11 cellular contexts compared by ENCODE assay signal in genomic region chr1:16019580-16020277, GRCh38. TPM values are rescaled to one million over a fixed set of nuclear protein-coding genes. Genes with fewer than 3 reads are reported as not detected.
DNase-seq lines count a peak whose midpoint lies in the region; ATAC-seq, FAIRE-seq and TF ChIP-seq lines count a peak whose summit lies in the region.
"Had no signal": no experiment of that assay in that cellular context is flagged by ENCODE, and none has a peak within 500 bp of the region (broad histone marks: within the 10 kb centered on the region; RNA-seq: fewer than 3 reads in every experiment).

No MANE protein-coding gene starts in this region.

- no peak overlapping the region for H3K4me2 ChIP-seq in MM.1S (ENCODE audit: low read depth, low read length)

- H3K36me3 ChIP-seq in adipocyte (ENCODE audit: control insufficient read depth, insufficient read depth, low read length, severe bottlenecking) (no peaks in the 10 kb centered on the region), right atrium auricular region (peaks cover 27% of the 10 kb centered on the region), sigmoid colon (no peaks in the 10 kb centered on the region), small intestine (ENCODE audit: control insufficient read depth in 2 of 2, insufficient read depth in 2 of 2, low read length in 2 of 2) (no peaks in the 10 kb centered on the region), MM.1S (replicated peaks; ENCODE audit: insufficient read depth, low read length) (no peaks in the 10 kb centered on the region)

- no peak overlapping the region for H2AFZ ChIP-seq in MM.1S (ENCODE audit: low read length)

- no peak for FAIRE-seq in small intestine (lab: Jason Lieb, UNC)

- intact Hi-C loops in sigmoid colon (cut with DNase I), result no loop called here

- ATAC-seq in GM21576 (IDR thresholded peaks at IDR 0.05; ENCODE audit: unreplicated experiment) (no peak), GM18870 (IDR thresholded peaks at IDR 0.05; ENCODE audit: unreplicated experiment) (no peak)

- peak; percentile 49 for DNase-seq in DMS79 (lab: John Stamatoyannopoulos, UW)
- DNase-seq in adipocyte (ENCODE audit: low read depth), result peak; percentile 59
- no peak for DNase-seq in right atrium auricular region (ENCODE audit: low spot score)
- peak; percentile 82 for DNase-seq in sigmoid colon
- DNase-seq in small intestine, result no peak
- no peak for DNase-seq in MM.1S
- DNase-seq: NCI-H345 had no signal

- H3K4me1 ChIP-seq in adipocyte (ENCODE audit: control insufficient read depth, insufficient read depth, low read length) (peaks cover 53% of the 10 kb centered on the region), right atrium auricular region (peaks cover 0 to 47% of the 10 kb centered on the region in 2 donors), sigmoid colon (peaks cover 3 to 70% (median 55%) of the 10 kb centered on the region in 4 donors), small intestine (ENCODE audit: control insufficient read depth in 2 of 2, insufficient read depth in 1 of 2, low read depth in 1 of 2, low read length in 1 of 2) (no peaks in the 10 kb centered on the region), MM.1S (ENCODE audit: low read length) (no peaks in the 10 kb centered on the region)

- 73 to 87% methylated on average over 11 of the region's 11 CpGs for WGBS in sigmoid colon, 2 donors
- 67 to 94% (median 84%) methylated on average over 10 to 11 of the region's 11 CpGs for WGBS in small intestine, 3 donors

- peak overlapping the region; percentile 90 for H3K9ac ChIP-seq in adipocyte (ENCODE audit: low read length)
- no peak overlapping the region for H3K9ac ChIP-seq in MM.1S (ENCODE audit: low read length)

- H3K27me3 ChIP-seq in adipocyte (replicated peaks; ENCODE audit: control insufficient read depth, insufficient read depth, low read length) (peaks cover 4% of the 10 kb centered on the region), right atrium auricular region (no peaks in the 10 kb centered on the region), sigmoid colon (no peaks in the 10 kb centered on the region), small intestine (ENCODE audit: control insufficient read depth in 2 of 2, insufficient read depth in 2 of 2, low read length in 2 of 2) (no peaks in the 10 kb centered on the region), MM.1S (replicated peaks; ENCODE audit: insufficient read depth, low read length) (peaks cover 74% of the 10 kb centered on the region)

- no peak for TF ChIP-seq POLR2A in sigmoid colon (IDR thresholded peaks at IDR 0.05)

- H3K9me2 ChIP-seq in MM.1S (replicated peaks; ENCODE audit: insufficient read depth, low read length), result no peaks in the 10 kb centered on the region

- no peaks in the 10 kb centered on the region for H4K20me1 ChIP-seq in MM.1S (ENCODE audit: insufficient read depth, low read length)

- no peak for TF ChIP-seq CTCF in right atrium auricular region (IDR thresholded peaks at IDR 0.05)
- no peak for TF ChIP-seq CTCF in sigmoid colon (IDR thresholded peaks at IDR 0.05)
- TF ChIP-seq CTCF in MM.1S (IDR thresholded peaks at IDR 0.05; ENCODE audit: low read length), result no peak

- TF ChIP-seq EP300 in sigmoid colon (IDR thresholded peaks at IDR 0.05), result no peak

- H3K9me3 ChIP-seq in adipocyte (ENCODE audit: control insufficient read depth, low read length) (no peaks in the 10 kb centered on the region), right atrium auricular region (no peaks in the 10 kb centered on the region), sigmoid colon (no peaks in the 10 kb centered on the region), small intestine (ENCODE audit: control insufficient read depth, low read depth) (no peaks in the 10 kb centered on the region), MM.1S (replicated peaks; ENCODE audit: insufficient read depth, low read length) (no peaks in the 10 kb centered on the region)

- no peaks in the 10 kb centered on the region for H3F3A ChIP-seq in MM.1S (ENCODE audit: insufficient read depth, low read length)

- no peak overlapping the region for H3K4me3 ChIP-seq in adipocyte (ENCODE audit: low read length)
- H3K4me3 ChIP-seq in right atrium auricular region, result peak overlapping the region in 1 of 2 donors; percentile 30
- H3K4me3 ChIP-seq in sigmoid colon, result no peak overlapping the region
- H3K4me3 ChIP-seq in small intestine (ENCODE audit: low read depth in 1 of 2, low read length in 2 of 2), result no peak overlapping the region
- no peak overlapping the region for H3K4me3 ChIP-seq in MM.1S (ENCODE audit: low read length)

- H3K27ac ChIP-seq in right atrium auricular region (peak overlapping the region; percentile 93 to 94), sigmoid colon (peak overlapping the region; percentile 92 to 94 (median 94)), small intestine (ENCODE audit: low read depth in 1 of 2, low read length in 1 of 2) (peak overlapping the region in 1 of 2 donors; percentile 73), MM.1S (ENCODE audit: low read length) (no peak overlapping the region)

- no peaks in the 10 kb centered on the region for H3K79me2 ChIP-seq in MM.1S (ENCODE audit: low read length)

RNA-seq across cellular contexts. Expression of gene HSPB7, which starts 1.9 kb away (rescaled TPM):
- total RNA-seq in right atrium auricular region (1,000 to 10,000 TPM; 1,082 to 1,229 TPM), sigmoid colon (100 to 1,000 TPM in 2 of 4 donors, 10 to 100 TPM in 2; 44.4 to 224 (median 86.3) TPM)
- polyA plus RNA-seq in sigmoid colon (10 to 100 TPM in 1 of 3 donors, 1 to 10 TPM in 2; 6.7 to 22.7 (median 7.2) TPM), small intestine (10 to 100 TPM in 2 of 3 donors, 1 to 10 TPM in 1; 7.8 to 63.5 (median 20.4) TPM)
- total RNA-seq: CD4-positive, alpha-beta memory T cell; pulmonary artery endothelial cell had no signal
- polyA plus RNA-seq: CD4-positive, alpha-beta memory T cell had no signal

RNA-seq across cellular contexts. Expression of gene CLCNKA, which starts 2.1 kb away (rescaled TPM):
- total RNA-seq in right atrium auricular region (under 1 TPM in 1 of 2 donors, not detected in 1; 0.20 TPM), sigmoid colon (1 to 10 TPM in 1 of 4 donors, not detected in 3; 1.1 TPM)
- polyA plus RNA-seq in sigmoid colon (under 1 TPM in 1 of 3 donors, not detected in 2; 0.13 TPM), small intestine (under 1 TPM in 2 of 3 donors, not detected in 1; 0.06 to 0.22 TPM)
- total RNA-seq: CD4-positive, alpha-beta memory T cell; pulmonary artery endothelial cell had no signal
- polyA plus RNA-seq: CD4-positive, alpha-beta memory T cell had no signal

RNA-seq across cellular contexts. Expression of gene SRARP, which starts 15.7 kb away (rescaled TPM):
- total RNA-seq in right atrium auricular region (under 1 TPM in 1 of 2 donors, not detected in 1; 0.31 TPM), sigmoid colon (not detected)
- polyA plus RNA-seq in sigmoid colon (under 1 TPM in 1 of 3 donors, not detected in 2; under 0.01 TPM), small intestine (not detected)
- total RNA-seq: CD4-positive, alpha-beta memory T cell; pulmonary artery endothelial cell had no signal
- polyA plus RNA-seq: CD4-positive, alpha-beta memory T cell had no signal

RNA-seq across cellular contexts. Expression of gene CLCNKB, which starts 23.9 kb away (rescaled TPM):
- 1 to 10 TPM; 3.9 to 4.6 TPM for total RNA-seq in right atrium auricular region
- total RNA-seq in sigmoid colon, result under 1 TPM in 3 of 4 donors, not detected in 1; 0.28 to 0.71 (median 0.33) TPM
- under 1 TPM in 1 of 3 donors, not detected in 2; 0.04 TPM for polyA plus RNA-seq in sigmoid colon
- under 1 TPM in 1 of 3 donors, not detected in 2; 0.04 TPM for polyA plus RNA-seq in small intestine
- total RNA-seq: CD4-positive, alpha-beta memory T cell had no signal
- polyA plus RNA-seq: CD4-positive, alpha-beta memory T cell had no signal

RNA-seq across cellular contexts. Expression of gene ZBTB17, which starts 43.8 kb away (rescaled TPM):
- 10 to 100 TPM; 14.8 to 27.5 TPM for total RNA-seq in right atrium auricular region
- total RNA-seq in sigmoid colon, result 10 to 100 TPM; 22.1 to 38.5 (median 26.5) TPM
- polyA plus RNA-seq in sigmoid colon, result 10 to 100 TPM; 17.4 to 38.7 (median 18.3) TPM
- 10 to 100 TPM; 28.1 to 89.2 (median 71.8) TPM for polyA plus RNA-seq in small intestine

Comparison
In these comparisons a context has a peak if more than half of its experiments do, and no peak if none do; other contexts are left out.
1. DNase-seq: peak in DMS79 (single experiment), adipocyte (single experiment) and sigmoid colon (single experiment); none in right atrium auricular region (single experiment), small intestine (single experiment) and MM.1S (single experiment).
2. RNA of gene HSPB7, which starts 1.9 kb away (total RNA-seq): 1,082 to 1,229 TPM in right atrium auricular region; 44.4 to 224 TPM in sigmoid colon; every median in the first group is over 4 times any median in the second.